In the genomic region with DNA sequence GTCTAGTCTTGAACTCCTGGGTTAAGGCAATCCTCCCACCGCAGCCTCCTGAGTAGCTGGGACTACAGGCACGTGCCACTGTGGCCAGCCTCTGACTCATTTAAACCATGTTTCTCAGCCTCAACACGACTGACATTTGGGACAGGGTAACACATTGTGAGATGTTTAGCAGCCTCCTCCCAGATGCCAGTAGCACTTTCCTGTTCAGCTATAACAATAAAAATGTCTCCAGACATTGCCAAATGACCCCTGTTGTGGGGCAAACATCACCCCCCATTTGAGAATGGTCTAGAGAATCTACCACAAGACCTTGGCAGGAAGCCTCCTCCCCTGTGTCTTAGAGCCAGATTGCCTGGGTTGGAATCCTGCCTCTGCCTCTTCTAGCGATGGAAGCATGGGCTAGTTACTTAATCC, we compare ENCODE assay signal across 9 cellular contexts. TPM values are rescaled to one million over a fixed set of nuclear protein-coding genes. Genes with fewer than 3 reads are reported as not detected.
A peak's percentile ranks its signal among the peaks of the same experiment; 100 is the strongest.
DNase-seq lines count a peak whose midpoint lies in the region; ATAC-seq and TF ChIP-seq lines count a peak whose summit lies in the region.
"Had no signal": no experiment of that assay in that cellular context is flagged by ENCODE, and none has a peak within 500 bp of the region (broad histone marks: within the 10 kb centered on the region; RNA-seq: fewer than 3 reads in every experiment).

No MANE protein-coding gene starts in this region.

- no TSS peak for BruUV-seq in Caco-2 (replicated peaks; lab: Mats Ljungman, UMichigan)

- H3K27ac Mint-ChIP-seq in activated naive CD4-positive, alpha-beta T cell treated with anti-CD3 and anti-CD28 coated beads, Interleukin-2, amount 50 U/mL, for 72 hours, result peak overlapping the region in 1 of 2 donors; percentile 27
- H3K27ac Mint-ChIP-seq in Caco-2 (ENCODE audit: unreplicated experiment) (no peak overlapping the region), nephron progenitor cell (no peak overlapping the region)

- H3K27me3 ChIP-seq in GM06990 (replicated peaks; ENCODE audit: control insufficient read depth, insufficient read depth, low read length) (no peaks in the 10 kb centered on the region), Caco-2 (replicated peaks; ENCODE audit: control insufficient read depth, insufficient read depth, low read length) (no peaks in the 10 kb centered on the region)

- H3K27me3 Mint-ChIP-seq in Caco-2 (ENCODE audit: insufficient read depth, unreplicated experiment) (no peaks in the 10 kb centered on the region), nephron progenitor cell (ENCODE audit: low read depth, poor library complexity) (peaks cover 11% of the 10 kb centered on the region)

- H3K4me3 ChIP-seq in GM06990 (replicated peaks; ENCODE audit: low read depth, low read length) (no peak overlapping the region), Caco-2 (ENCODE audit: low read depth, low read length) (no peak overlapping the region)

- CTCF ChIA-PET in Caco-2 (lab: Charles Lee), result no interaction called here

- no peaks in the 10 kb centered on the region for H3K36me3 Mint-ChIP-seq in activated naive CD4-positive, alpha-beta T cell treated with anti-CD3 and anti-CD28 coated beads, Interleukin-2, amount 50 U/mL, for 72 hours
- H3K36me3 Mint-ChIP-seq in Caco-2 (ENCODE audit: insufficient read depth, unreplicated experiment) (no peaks in the 10 kb centered on the region), nephron progenitor cell (ENCODE audit: low read depth) (no peaks in the 10 kb centered on the region)

- DNase-seq in GM06990 (ENCODE audit: extremely low read depth, insufficient read length) (peak; percentile 36), renal cortical epithelial cell (ENCODE audit: low read depth) (peak; percentile 64), Caco-2 (no peak), nephron progenitor cell (no peak), medulla oblongata (ENCODE audit: extremely low spot score) (no peak), CD1c-positive myeloid dendritic cell (ENCODE audit: extremely low spot score) (no peak)
- DNase-seq in activated naive CD4-positive, alpha-beta T cell treated with anti-CD3 and anti-CD28 coated beads, Interleukin-2, amount 50 U/mL, for 72 hours (ENCODE audit: low spot score in 2 of 2), result peak in 1 of 2 donors; percentile 15

- H3K4me1 Mint-ChIP-seq in Caco-2 (ENCODE audit: low read depth, unreplicated experiment) (peaks cover 2% of the 10 kb centered on the region), nephron progenitor cell (no peaks in the 10 kb centered on the region)

- ATAC-seq in HG03108 (IDR thresholded peaks at IDR 0.05; ENCODE audit: unreplicated experiment), result peak; percentile 68
- peak; percentile 78 to 90 for ATAC-seq in activated naive CD4-positive, alpha-beta T cell treated with anti-CD3 and anti-CD28 coated beads, Interleukin-2, amount 50 U/mL, for 72 hours

- POLR2A ChIA-PET in Caco-2 (lab: Charles Lee), result no interaction called here

- H3K9me3 ChIP-seq in Caco-2, result no peaks in the 10 kb centered on the region

- no peaks in the 10 kb centered on the region for H3K9me3 Mint-ChIP-seq in activated naive CD4-positive, alpha-beta T cell treated with anti-CD3 and anti-CD28 coated beads, Interleukin-2, amount 50 U/mL, for 72 hours
- H3K9me3 Mint-ChIP-seq in Caco-2 (ENCODE audit: unreplicated experiment) (no peaks in the 10 kb centered on the region), nephron progenitor cell (no peaks in the 10 kb centered on the region)

- intact Hi-C loops in Caco-2 (cut with micrococcal nuclease; ENCODE audit: unreplicated experiment), result no loop called here

- TF ChIP-seq CTCF in GM06990 (IDR thresholded peaks at IDR 0.05; ENCODE audit: insufficient read depth, low read length, poor library complexity, severe bottlenecking) (no peak), Caco-2 (IDR thresholded peaks at IDR 0.05; ENCODE audit: insufficient read depth in 1 of 2, low read depth in 1 of 2, low read length in 1 of 2, severe bottlenecking in 1 of 2, unreplicated experiment in 1 of 2) (no peak), nephron progenitor cell (IDR thresholded peaks at IDR 0.05) (no peak)

- no peaks in the 10 kb centered on the region for H3K36me3 ChIP-seq in GM06990 (ENCODE audit: control insufficient read depth, insufficient read depth, low read length)
- no peaks in the 10 kb centered on the region for H3K36me3 ChIP-seq in Caco-2 (ENCODE audit: control insufficient read depth, insufficient read depth, low read length)

- H3K4me1 ChIP-seq in Caco-2, result peaks cover 2% of the 10 kb centered on the region; the same call in 1 of the 2 replicates

- no peak overlapping the region for H3K4me3 Mint-ChIP-seq in Caco-2 (ENCODE audit: unreplicated experiment)
- H3K4me3 Mint-ChIP-seq in nephron progenitor cell, result no peak overlapping the region

RNA-seq across cellular contexts. Expression of gene TMEM40, which starts 8.4 kb away (rescaled TPM):
- total RNA-seq in activated naive CD4-positive, alpha-beta T cell treated with anti-CD3 and anti-CD28 coated beads, Interleukin-2, amount 50 U/mL, for 72 hours, result not detected
- total RNA-seq in renal cortical epithelial cell (0.10 and 3.3 TPM in 2 replicates), Caco-2 (2022) (0.86 and 1.0 TPM in 2 replicates)
- total RNA-seq: subcutaneous adipose tissue had no signal

RNA-seq across cellular contexts. Expression of gene CAND2, which starts 45.8 kb away (rescaled TPM):
- total RNA-seq in activated naive CD4-positive, alpha-beta T cell treated with anti-CD3 and anti-CD28 coated beads, Interleukin-2, amount 50 U/mL, for 72 hours, result 1 to 10 TPM; 1.8 to 2.5 TPM
- total RNA-seq in renal cortical epithelial cell (1.0 and 2.7 TPM in 2 replicates), Caco-2 (2022) (not detected in 2 replicates)

Comparison
In these comparisons a context has a peak if more than half of its experiments do, and no peak if none do; other contexts are left out.
1. DNase-seq: peak in GM06990 (single experiment) and renal cortical epithelial cell (single experiment); none in Caco-2 (0 of 2), nephron progenitor cell (single experiment), medulla oblongata (single experiment) and CD1c-positive myeloid dendritic cell (single experiment).